Comparison of ENCODE assay signal across 20 cellular contexts in genomic region chr1:87766737-87767136, GRCh38.
A peak's percentile ranks its signal among the peaks of the same experiment; 100 is the strongest.
DNase-seq lines count a peak whose midpoint lies in the region; ATAC-seq and TF ChIP-seq lines count a peak whose summit lies in the region.
"Had no signal": no experiment of that assay in that cellular context is flagged by ENCODE, and none has a peak within 500 bp of the region (broad histone marks: within the 10 kb centered on the region; RNA-seq: fewer than 3 reads in every experiment).

No MANE protein-coding gene starts in this region.

- H3K9me3 ChIP-seq in adipocyte (ENCODE audit: control insufficient read depth, low read length) = peaks cover 10% of the 10 kb centered on the region
- H3K9me3 ChIP-seq: thyroid gland had no signal

- no peaks in the 10 kb centered on the region for H3K36me3 ChIP-seq in adipocyte (ENCODE audit: control insufficient read depth, insufficient read depth, low read length, severe bottlenecking)
- H3K36me3 ChIP-seq: thyroid gland had no signal

- no peak for ATAC-seq in HG03571 (IDR thresholded peaks at IDR 0.05; ENCODE audit: unreplicated experiment)
- no peak for ATAC-seq in HG02642 (IDR thresholded peaks at IDR 0.05; ENCODE audit: poor library complexity, unreplicated experiment)
- ATAC-seq: activated CD8-positive, alpha-beta memory T cell treated with anti-CD3 and anti-CD28 coated beads, Interleukin-2, amount 10 ng/mL, durations not matched to agents 7 days and 5 days; activated naive CD4-positive, alpha-beta T cell treated with anti-CD3 and anti-CD28 coated beads, Interleukin-2, amount 50 U/mL, for 72 hours; left colon; natural killer cell treated with Interleukin-12 subunit alpha and Interleukin-12 subunit beta and Interleukin-15 and Interleukin-18, amount 100 ng/mL, for 72 hours; stimulated activated naive B cell treated with anti-CD40 and anti-IgM and Interleukin-4, amounts not matched to agents 10 μg/mL and 1 μg/mL and 100 μg/mL, for 72 hours had no signal

- DNase-seq in AG08395 (ENCODE audit: low spot score) (peak; percentile 10), HCEC 1CT (peak; percentile 51), adipocyte (ENCODE audit: low read depth) (no peak), fibroblast of pulmonary artery (ENCODE audit: low read depth) (peak; percentile 17), Ammon's horn (ENCODE audit: low spot score) (no peak)
- DNase-seq in effector CD4-positive, alpha-beta T cell = no peak
- DNase-seq: activated CD4-positive, alpha-beta T cell treated with anti-CD3 and anti-CD28 coated beads for 48 hours; activated CD8-positive, alpha-beta memory T cell treated with anti-CD3 and anti-CD28 coated beads, Interleukin-2, amount 10 ng/mL, durations not matched to agents 7 days and 5 days; CD4-positive, CD25-positive, alpha-beta regulatory T cell; left colon; NCI-H1105 treated with DMSO at 0.1 percent for 48 hours; NCI-H524; stimulated activated CD4-positive, alpha-beta T cell treated with anti-CD3 and anti-CD28 coated beads, Interleukin-1b, Interleukin-23, amount 100 ng/mL, for 48 hours; stimulated activated naive B cell treated with anti-CD40 and anti-IgM and Interleukin-4, amounts not matched to agents 10 μg/mL and 1 μg/mL and 100 μg/mL, for 72 hours; thyroid gland had no signal

- H3K4me1 ChIP-seq in adipocyte (ENCODE audit: control insufficient read depth, insufficient read depth, low read length) = peaks cover 32% of the 10 kb centered on the region
- H3K4me1 ChIP-seq: parathyroid adenoma, thyroid gland had no signal

- H3K9ac ChIP-seq in adipocyte (ENCODE audit: low read length) = peak overlapping the region; percentile 2
- H3K9ac ChIP-seq: parathyroid adenoma had no signal

- no peaks in the 10 kb centered on the region for H3K27me3 ChIP-seq in adipocyte (replicated peaks; ENCODE audit: control insufficient read depth, insufficient read depth, low read length)
- H3K27me3 ChIP-seq: thyroid gland had no signal

- TF ChIP-seq CTCF in fibroblast of pulmonary artery (IDR thresholded peaks at IDR 0.05; ENCODE audit: low read length, missing control alignments) = no peak

- peak overlapping the region; percentile 12 for H3K4me3 ChIP-seq in adipocyte (ENCODE audit: low read length)
- no peak overlapping the region for H3K4me3 ChIP-seq in fibroblast of pulmonary artery (replicated peaks; ENCODE audit: low read depth, low read length)
- H3K4me3 ChIP-seq: thyroid gland had no signal

Comparison
In these comparisons a context has a peak if more than half of its experiments do, and no peak if none do; other contexts are left out.
1. DNase-seq: peak in AG08395 (single experiment), HCEC 1CT (single experiment) and fibroblast of pulmonary artery (single experiment); none in adipocyte (single experiment), Ammon's horn (single experiment) and effector CD4-positive, alpha-beta T cell (single experiment).